ENCODE assay signal across 1 cellular context in the genomic region with DNA sequence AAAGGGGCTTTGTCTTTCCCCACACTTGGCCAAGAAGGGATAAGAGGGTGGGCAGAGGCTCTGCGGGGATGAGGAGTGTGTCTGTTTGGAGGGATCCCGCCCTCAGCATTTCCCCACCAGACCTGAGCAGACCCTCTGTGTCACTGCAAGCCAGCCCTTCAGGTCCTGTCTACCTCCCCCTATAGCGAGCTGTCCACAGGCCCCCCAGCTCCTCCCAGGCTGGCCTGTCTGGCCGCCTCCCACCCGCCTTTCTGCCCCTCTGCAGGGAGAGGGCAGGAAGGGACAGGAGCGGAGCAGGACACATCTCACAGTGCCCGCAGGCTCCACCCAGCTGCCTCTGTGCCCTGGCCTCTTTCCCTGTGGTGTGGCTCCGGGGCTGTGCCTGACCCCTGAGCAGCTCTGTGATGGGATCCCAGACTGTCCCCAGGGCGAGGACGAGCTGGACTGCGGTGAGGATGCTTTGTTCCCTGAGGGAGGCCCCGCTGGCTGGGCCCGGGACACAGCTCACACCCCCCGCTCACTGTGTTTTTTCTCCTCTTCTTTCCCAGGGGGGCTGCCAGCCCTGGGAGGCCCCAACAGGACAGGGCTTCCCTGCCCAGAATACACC.
TF ChIP-seq lines count a peak whose summit lies in the region.

No MANE protein-coding gene starts in this region.

TF ChIP-seq in GM23338, 12 proteins besides CTCF, POLR2A, EP300 and RAD21 (continued from another document):
- TF ChIP-seq, protein P1, sequence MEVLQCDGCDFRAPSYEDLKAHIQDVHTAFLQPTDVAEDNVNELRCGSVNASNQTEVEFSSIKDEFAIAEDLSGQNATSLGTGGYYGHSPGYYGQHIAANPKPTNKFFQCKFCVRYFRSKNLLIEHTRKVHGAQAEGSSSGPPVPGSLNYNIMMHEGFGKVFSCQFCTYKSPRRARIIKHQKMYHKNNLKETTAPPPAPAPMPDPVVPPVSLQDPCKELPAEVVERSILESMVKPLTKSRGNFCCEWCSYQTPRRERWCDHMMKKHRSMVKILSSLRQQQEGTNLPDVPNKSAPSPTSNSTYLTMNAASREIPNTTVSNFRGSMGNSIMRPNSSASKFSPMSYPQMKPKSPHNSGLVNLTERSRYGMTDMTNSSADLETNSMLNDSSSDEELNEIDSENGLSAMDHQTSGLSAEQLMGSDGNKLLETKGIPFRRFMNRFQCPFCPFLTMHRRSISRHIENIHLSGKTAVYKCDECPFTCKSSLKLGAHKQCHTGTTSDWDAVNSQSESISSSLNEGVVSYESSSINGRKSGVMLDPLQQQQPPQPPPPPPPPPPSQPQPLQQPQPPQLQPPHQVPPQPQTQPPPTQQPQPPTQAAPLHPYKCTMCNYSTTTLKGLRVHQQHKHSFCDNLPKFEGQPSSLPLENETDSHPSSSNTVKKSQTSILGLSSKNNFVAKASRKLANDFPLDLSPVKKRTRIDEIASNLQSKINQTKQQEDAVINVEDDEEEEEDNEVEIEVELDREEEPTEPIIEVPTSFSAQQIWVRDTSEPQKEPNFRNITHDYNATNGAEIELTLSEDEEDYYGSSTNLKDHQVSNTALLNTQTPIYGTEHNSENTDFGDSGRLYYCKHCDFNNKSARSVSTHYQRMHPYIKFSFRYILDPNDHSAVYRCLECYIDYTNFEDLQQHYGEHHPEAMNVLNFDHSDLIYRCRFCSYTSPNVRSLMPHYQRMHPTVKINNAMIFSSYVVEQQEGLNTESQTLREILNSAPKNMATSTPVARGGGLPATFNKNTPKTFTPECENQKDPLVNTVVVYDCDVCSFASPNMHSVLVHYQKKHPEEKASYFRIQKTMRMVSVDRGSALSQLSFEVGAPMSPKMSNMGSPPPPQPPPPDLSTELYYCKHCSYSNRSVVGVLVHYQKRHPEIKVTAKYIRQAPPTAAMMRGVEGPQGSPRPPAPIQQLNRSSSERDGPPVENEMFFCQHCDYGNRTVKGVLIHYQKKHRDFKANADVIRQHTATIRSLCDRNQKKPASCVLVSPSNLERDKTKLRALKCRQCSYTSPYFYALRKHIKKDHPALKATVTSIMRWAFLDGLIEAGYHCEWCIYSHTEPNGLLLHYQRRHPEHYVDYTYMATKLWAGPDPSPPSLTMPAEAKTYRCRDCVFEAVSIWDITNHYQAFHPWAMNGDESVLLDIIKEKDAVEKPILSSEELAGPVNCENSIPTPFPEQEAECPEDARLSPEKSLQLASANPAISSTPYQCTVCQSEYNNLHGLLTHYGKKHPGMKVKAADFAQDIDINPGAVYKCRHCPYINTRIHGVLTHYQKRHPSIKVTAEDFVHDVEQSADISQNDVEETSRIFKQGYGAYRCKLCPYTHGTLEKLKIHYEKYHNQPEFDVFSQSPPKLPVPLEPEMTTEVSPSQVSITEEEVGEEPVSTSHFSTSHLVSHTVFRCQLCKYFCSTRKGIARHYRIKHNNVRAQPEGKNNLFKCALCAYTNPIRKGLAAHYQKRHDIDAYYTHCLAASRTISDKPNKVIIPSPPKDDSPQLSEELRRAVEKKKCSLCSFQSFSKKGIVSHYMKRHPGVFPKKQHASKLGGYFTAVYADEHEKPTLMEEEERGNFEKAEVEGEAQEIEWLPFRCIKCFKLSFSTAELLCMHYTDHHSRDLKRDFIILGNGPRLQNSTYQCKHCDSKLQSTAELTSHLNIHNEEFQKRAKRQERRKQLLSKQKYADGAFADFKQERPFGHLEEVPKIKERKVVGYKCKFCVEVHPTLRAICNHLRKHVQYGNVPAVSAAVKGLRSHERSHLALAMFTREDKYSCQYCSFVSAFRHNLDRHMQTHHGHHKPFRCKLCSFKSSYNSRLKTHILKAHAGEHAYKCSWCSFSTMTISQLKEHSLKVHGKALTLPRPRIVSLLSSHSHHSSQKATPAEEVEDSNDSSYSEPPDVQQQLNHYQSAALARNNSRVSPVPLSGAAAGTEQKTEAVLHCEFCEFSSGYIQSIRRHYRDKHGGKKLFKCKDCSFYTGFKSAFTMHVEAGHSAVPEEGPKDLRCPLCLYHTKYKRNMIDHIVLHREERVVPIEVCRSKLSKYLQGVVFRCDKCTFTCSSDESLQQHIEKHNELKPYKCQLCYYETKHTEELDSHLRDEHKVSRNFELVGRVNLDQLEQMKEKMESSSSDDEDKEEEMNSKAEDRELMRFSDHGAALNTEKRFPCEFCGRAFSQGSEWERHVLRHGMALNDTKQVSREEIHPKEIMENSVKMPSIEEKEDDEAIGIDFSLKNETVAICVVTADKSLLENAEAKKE (CRISPR knock-in tag; IDR thresholded peaks at IDR 0.05) = no peak
- TF ChIP-seq ZNF331 (CRISPR knock-in tag; IDR thresholded peaks at IDR 0.05; ENCODE audit: low read depth) = no peak
- TF ChIP-seq ZNF114 (CRISPR knock-in tag; IDR thresholded peaks at IDR 0.05) = no peak
- no peak for TF ChIP-seq CREB1 (CRISPR knock-in tag; IDR thresholded peaks at IDR 0.05; ENCODE audit: low read depth)
- TF ChIP-seq POLR2AphosphoS5 (IDR thresholded peaks at IDR 0.05; ENCODE audit: low read depth) = no peak
